In genomic region chr17:795721-796120, GRCh38 we compare ENCODE assay signal across 3 cellular contexts.
TF ChIP-seq lines count a peak whose summit lies in the region.

No MANE protein-coding gene starts in this region.

TF ChIP-seq in IMR-90, 13 proteins besides CTCF, POLR2A, EP300 and RAD21:
- no peak for TF ChIP-seq MAFK (IDR thresholded peaks at IDR 0.05; ENCODE audit: low read depth, low read length)
- TF ChIP-seq CEBPB (IDR thresholded peaks at IDR 0.05; ENCODE audit: low read depth, low read length) = no peak
- TF ChIP-seq FOS (IDR thresholded peaks at IDR 0.05; ENCODE audit: low read depth, low read length) = no peak
- no peak for TF ChIP-seq CHD1 (IDR thresholded peaks at IDR 0.05; ENCODE audit: low read depth, low read length)
- TF ChIP-seq BHLHE40 (IDR thresholded peaks at IDR 0.05; ENCODE audit: low read depth, low read length) = no peak
- TF ChIP-seq MXI1 (IDR thresholded peaks at IDR 0.05; ENCODE audit: borderline replicate concordance, low read depth, low read length) = no peak
- TF ChIP-seq MAZ (IDR thresholded peaks at IDR 0.05; ENCODE audit: borderline replicate concordance, low read depth, low read length) = no peak
- TF ChIP-seq USF2 (IDR thresholded peaks at IDR 0.05; ENCODE audit: low read depth, low read length) = no peak
- TF ChIP-seq ELK1 (IDR thresholded peaks at IDR 0.05; ENCODE audit: borderline replicate concordance, low read depth, low read length) = no peak
- TF ChIP-seq SMC3 (IDR thresholded peaks at IDR 0.05; ENCODE audit: low read depth, low read length) = no peak
- TF ChIP-seq RCOR1 (IDR thresholded peaks at IDR 0.05; ENCODE audit: insufficient replicate concordance, low read length) = no peak
- no peak for TF ChIP-seq RFX5 (IDR thresholded peaks at IDR 0.05; ENCODE audit: low read depth, low read length)
- TF ChIP-seq NFE2L2 (IDR thresholded peaks at IDR 0.05; ENCODE audit: low read depth, low read length) = no peak

TF ChIP-seq in endothelial cell of umbilical vein, 7 proteins besides CTCF, POLR2A, EP300 and RAD21:
- TF ChIP-seq JUN (IDR thresholded peaks at IDR 0.05; ENCODE audit: borderline replicate concordance, insufficient read depth, insufficient read length, low read depth) = no peak
- TF ChIP-seq EZH2 (IDR thresholded peaks at IDR 0.05; ENCODE audit: borderline replicate concordance, low read depth, low read length, severe bottlenecking) = no peak

TF ChIP-seq in SK-N-SH treated with all-trans-retinoic acid at 6 μM for 48 hours, 23 proteins besides CTCF, POLR2A, EP300 and RAD21:
- TF ChIP-seq RARB (CRISPR knock-in tag; IDR thresholded peaks at IDR 0.05) (no peak), ARNTL (CRISPR knock-in tag; IDR thresholded peaks at IDR 0.05; ENCODE audit: borderline replicate concordance, low read depth) (no peak), ISL1 (CRISPR knock-in tag; IDR thresholded peaks at IDR 0.05) (no peak), ZFP30 (CRISPR knock-in tag; IDR thresholded peaks at IDR 0.05) (no peak), PPARA (CRISPR knock-in tag; IDR thresholded peaks at IDR 0.05; ENCODE audit: borderline replicate concordance) (no peak), ZC3H10 (CRISPR knock-in tag; IDR thresholded peaks at IDR 0.05) (no peak), ZNF70 (CRISPR knock-in tag; IDR thresholded peaks at IDR 0.05) (no peak), BACH2 (CRISPR knock-in tag; IDR thresholded peaks at IDR 0.05; ENCODE audit: borderline replicate concordance) (no peak), TCF4 (CRISPR knock-in tag; IDR thresholded peaks at IDR 0.05; ENCODE audit: borderline replicate concordance) (no peak), ESRRG (CRISPR knock-in tag; IDR thresholded peaks at IDR 0.05) (no peak)
- TF ChIP-seq, protein P1, sequence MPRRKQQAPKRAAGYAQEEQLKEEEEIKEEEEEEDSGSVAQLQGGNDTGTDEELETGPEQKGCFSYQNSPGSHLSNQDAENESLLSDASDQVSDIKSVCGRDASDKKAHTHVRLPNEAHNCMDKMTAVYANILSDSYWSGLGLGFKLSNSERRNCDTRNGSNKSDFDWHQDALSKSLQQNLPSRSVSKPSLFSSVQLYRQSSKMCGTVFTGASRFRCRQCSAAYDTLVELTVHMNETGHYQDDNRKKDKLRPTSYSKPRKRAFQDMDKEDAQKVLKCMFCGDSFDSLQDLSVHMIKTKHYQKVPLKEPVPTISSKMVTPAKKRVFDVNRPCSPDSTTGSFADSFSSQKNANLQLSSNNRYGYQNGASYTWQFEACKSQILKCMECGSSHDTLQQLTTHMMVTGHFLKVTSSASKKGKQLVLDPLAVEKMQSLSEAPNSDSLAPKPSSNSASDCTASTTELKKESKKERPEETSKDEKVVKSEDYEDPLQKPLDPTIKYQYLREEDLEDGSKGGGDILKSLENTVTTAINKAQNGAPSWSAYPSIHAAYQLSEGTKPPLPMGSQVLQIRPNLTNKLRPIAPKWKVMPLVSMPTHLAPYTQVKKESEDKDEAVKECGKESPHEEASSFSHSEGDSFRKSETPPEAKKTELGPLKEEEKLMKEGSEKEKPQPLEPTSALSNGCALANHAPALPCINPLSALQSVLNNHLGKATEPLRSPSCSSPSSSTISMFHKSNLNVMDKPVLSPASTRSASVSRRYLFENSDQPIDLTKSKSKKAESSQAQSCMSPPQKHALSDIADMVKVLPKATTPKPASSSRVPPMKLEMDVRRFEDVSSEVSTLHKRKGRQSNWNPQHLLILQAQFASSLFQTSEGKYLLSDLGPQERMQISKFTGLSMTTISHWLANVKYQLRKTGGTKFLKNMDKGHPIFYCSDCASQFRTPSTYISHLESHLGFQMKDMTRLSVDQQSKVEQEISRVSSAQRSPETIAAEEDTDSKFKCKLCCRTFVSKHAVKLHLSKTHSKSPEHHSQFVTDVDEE (CRISPR knock-in tag; IDR thresholded peaks at IDR 0.05) = no peak
